ENCODE assay signal across 1 cellular context in the genomic region with DNA sequence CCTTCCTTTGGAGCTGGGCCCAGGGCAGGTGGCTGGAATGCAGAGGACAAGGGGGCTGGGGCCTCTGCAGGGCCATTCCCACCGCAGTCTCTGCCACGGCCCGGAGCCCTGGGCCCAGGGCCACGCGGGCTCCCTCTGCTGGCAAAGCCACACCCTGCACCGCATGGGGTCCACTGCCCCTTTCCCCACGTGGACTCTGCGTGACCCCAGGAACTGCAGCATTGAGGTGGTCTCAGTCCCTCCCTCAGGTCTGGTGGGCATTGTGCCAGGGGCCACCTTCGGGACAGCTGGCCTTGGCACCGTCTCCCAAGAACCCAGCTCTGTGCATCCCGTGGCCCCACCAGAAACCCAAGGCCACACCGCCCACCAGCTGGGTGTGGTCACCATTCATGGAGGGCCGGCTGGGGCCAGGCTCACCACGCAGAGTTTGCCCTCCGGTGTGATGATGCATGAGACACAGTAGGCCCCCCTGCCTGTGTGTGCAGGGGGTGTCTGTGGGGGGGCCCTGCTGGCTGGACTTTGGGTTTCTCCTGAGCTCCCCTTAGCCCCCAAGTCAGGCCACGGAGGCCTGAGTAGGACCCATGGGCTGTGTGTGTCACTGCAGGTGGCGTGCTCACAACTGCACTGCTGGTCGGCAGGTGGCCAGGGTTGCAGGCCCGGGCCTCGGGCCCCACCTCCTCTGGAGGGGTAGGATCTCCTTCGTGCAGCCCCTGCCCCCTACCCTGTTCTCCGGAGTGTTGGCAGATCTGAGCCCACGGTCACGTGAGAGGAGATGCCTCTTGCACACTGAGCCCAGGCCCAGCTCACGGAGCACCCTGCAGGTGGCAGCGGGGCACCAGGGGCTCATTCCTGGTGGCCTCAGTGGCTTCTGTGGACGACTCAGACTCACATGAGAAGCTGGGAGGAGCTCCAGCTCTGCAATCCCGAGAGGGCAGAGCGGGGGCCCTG.
TF ChIP-seq lines count a peak whose summit lies in the region.

No MANE protein-coding gene starts in this region.

TF ChIP-seq in HepG2, 621 proteins besides CTCF, POLR2A, EP300 and RAD21 (continued from another document and continues in another):
- TF ChIP-seq ZNF318 (CRISPR knock-in tag; IDR thresholded peaks at IDR 0.05) (peak; percentile 94), ZFP36 (IDR thresholded peaks at IDR 0.05; ENCODE audit: borderline replicate concordance, low read depth, low read length, partially characterized antibody) (no peak), SAP130 (CRISPR knock-in tag; IDR thresholded peaks at IDR 0.05; ENCODE audit: low read depth) (peak; percentile 66), NCOA1 (CRISPR knock-in tag; IDR thresholded peaks at IDR 0.05) (peak; percentile 42; the same call in 1 of the 2 replicates), REXO4 (CRISPR knock-in tag; IDR thresholded peaks at IDR 0.05; ENCODE audit: borderline replicate concordance) (no peak), AGO2 (optimal IDR thresholded peaks at IDR 0.05; ENCODE audit: low read depth, low read length) (peak; percentile 99), ZNF143 (CRISPR knock-in tag; IDR thresholded peaks at IDR 0.05) (peak; percentile 18; the same call in 1 of the 2 replicates), SSRP1 (CRISPR knock-in tag; IDR thresholded peaks at IDR 0.05) (no peak), ZMAT3 (CRISPR knock-in tag; conservative IDR thresholded peaks at IDR 0.05) (0 out of 2 replicates have a peak, but pooled peaks have one; percentile 45), RNF2 (conservative IDR thresholded peaks at IDR 0.05; ENCODE audit: low read depth) (no peak), ZNF543 (CRISPR knock-in tag; IDR thresholded peaks at IDR 0.05) (0 out of 2 replicates have a peak, but pooled peaks have one; percentile 24), ZNF333 (CRISPR knock-in tag; IDR thresholded peaks at IDR 0.05; ENCODE audit: borderline replicate concordance) (no peak), TFAP4 (IDR thresholded peaks at IDR 0.05; ENCODE audit: borderline replicate concordance, low read depth) (peak; percentile 67; the same call in 1 of the 2 replicates), FOXO1 (CRISPR knock-in tag; IDR thresholded peaks at IDR 0.05) (no peak), FOXK1 (CRISPR knock-in tag; IDR thresholded peaks at IDR 0.05; ENCODE audit: borderline replicate concordance, low read depth) (no peak), ZNF230 (CRISPR knock-in tag; IDR thresholded peaks at IDR 0.05) (peak; percentile 68; the same call in 1 of the 2 replicates), TEAD3 (CRISPR knock-in tag; optimal IDR thresholded peaks at IDR 0.05; ENCODE audit: borderline replicate concordance) (peak; percentile 80), ATF1 (CRISPR knock-in tag; IDR thresholded peaks at IDR 0.05) (no peak), RAD51 (IDR thresholded peaks at IDR 0.05; ENCODE audit: borderline replicate concordance) (no peak), MYNN (CRISPR knock-in tag; IDR thresholded peaks at IDR 0.05; ENCODE audit: low read depth) (no peak), FOXC1 (CRISPR knock-in tag; IDR thresholded peaks at IDR 0.05; ENCODE audit: borderline replicate concordance) (peak; percentile 55), MAF1 (CRISPR knock-in tag; IDR thresholded peaks at IDR 0.05; ENCODE audit: borderline replicate concordance) (0 out of 2 replicates have a peak, but pooled peaks have one; percentile 34)
- TF ChIP-seq, protein P1, sequence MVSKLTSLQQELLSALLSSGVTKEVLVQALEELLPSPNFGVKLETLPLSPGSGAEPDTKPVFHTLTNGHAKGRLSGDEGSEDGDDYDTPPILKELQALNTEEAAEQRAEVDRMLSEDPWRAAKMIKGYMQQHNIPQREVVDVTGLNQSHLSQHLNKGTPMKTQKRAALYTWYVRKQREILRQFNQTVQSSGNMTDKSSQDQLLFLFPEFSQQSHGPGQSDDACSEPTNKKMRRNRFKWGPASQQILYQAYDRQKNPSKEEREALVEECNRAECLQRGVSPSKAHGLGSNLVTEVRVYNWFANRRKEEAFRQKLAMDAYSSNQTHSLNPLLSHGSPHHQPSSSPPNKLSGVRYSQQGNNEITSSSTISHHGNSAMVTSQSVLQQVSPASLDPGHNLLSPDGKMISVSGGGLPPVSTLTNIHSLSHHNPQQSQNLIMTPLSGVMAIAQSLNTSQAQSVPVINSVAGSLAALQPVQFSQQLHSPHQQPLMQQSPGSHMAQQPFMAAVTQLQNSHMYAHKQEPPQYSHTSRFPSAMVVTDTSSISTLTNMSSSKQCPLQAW (CRISPR knock-in tag; IDR thresholded peaks at IDR 0.05), result peak; percentile 77
- TF ChIP-seq, protein P2, sequence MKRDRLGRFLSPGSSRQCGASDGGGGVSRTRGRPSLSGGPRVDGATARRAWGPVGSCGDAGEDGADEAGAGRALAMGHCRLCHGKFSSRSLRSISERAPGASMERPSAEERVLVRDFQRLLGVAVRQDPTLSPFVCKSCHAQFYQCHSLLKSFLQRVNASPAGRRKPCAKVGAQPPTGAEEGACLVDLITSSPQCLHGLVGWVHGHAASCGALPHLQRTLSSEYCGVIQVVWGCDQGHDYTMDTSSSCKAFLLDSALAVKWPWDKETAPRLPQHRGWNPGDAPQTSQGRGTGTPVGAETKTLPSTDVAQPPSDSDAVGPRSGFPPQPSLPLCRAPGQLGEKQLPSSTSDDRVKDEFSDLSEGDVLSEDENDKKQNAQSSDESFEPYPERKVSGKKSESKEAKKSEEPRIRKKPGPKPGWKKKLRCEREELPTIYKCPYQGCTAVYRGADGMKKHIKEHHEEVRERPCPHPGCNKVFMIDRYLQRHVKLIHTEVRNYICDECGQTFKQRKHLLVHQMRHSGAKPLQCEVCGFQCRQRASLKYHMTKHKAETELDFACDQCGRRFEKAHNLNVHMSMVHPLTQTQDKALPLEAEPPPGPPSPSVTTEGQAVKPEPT (CRISPR knock-in tag; IDR thresholded peaks at IDR 0.05; ENCODE audit: low read depth), result peak; percentile 70; the same call in 1 of the 2 replicates
- TF ChIP-seq, protein P3, sequence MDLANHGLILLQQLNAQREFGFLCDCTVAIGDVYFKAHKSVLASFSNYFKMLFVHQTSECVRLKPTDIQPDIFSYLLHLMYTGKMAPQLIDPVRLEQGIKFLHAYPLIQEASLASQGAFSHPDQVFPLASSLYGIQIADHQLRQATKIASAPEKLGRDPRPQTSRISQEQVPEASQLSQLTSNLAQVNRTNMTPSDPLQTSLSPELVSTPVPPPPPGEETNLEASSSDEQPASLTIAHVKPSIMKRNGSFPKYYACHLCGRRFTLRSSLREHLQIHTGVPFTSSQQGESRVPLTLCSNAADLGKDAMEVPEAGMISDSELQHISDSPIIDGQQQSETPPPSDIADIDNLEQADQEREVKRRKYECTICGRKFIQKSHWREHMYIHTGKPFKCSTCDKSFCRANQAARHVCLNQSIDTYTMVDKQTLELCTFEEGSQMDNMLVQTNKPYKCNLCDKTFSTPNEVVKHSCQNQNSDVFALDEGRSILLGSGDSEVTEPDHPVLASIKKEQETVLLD (CRISPR knock-in tag; IDR thresholded peaks at IDR 0.05; ENCODE audit: low read depth), result no peak
- TF ChIP-seq, protein P4, sequence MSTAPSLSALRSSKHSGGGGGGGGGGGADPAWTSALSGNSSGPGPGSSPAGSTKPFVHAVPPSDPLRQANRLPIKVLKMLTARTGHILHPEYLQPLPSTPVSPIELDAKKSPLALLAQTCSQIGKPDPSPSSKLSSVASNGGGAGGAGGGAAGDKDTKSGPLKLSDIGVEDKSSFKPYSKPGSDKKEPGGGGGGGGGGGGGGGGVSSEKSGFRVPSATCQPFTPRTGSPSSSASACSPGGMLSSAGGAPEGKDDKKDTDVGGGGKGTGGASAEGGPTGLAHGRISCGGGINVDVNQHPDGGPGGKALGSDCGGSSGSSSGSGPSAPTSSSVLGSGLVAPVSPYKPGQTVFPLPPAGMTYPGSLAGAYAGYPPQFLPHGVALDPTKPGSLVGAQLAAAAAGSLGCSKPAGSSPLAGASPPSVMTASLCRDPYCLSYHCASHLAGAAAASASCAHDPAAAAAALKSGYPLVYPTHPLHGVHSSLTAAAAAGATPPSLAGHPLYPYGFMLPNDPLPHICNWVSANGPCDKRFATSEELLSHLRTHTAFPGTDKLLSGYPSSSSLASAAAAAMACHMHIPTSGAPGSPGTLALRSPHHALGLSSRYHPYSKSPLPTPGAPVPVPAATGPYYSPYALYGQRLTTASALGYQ (CRISPR knock-in tag; IDR thresholded peaks at IDR 0.05), result no peak
- TF ChIP-seq, protein P5, sequence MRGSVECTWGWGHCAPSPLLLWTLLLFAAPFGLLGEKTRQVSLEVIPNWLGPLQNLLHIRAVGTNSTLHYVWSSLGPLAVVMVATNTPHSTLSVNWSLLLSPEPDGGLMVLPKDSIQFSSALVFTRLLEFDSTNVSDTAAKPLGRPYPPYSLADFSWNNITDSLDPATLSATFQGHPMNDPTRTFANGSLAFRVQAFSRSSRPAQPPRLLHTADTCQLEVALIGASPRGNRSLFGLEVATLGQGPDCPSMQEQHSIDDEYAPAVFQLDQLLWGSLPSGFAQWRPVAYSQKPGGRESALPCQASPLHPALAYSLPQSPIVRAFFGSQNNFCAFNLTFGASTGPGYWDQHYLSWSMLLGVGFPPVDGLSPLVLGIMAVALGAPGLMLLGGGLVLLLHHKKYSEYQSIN (CRISPR knock-in tag; IDR thresholded peaks at IDR 0.05; ENCODE audit: borderline replicate concordance), result no peak
- TF ChIP-seq, protein P6, sequence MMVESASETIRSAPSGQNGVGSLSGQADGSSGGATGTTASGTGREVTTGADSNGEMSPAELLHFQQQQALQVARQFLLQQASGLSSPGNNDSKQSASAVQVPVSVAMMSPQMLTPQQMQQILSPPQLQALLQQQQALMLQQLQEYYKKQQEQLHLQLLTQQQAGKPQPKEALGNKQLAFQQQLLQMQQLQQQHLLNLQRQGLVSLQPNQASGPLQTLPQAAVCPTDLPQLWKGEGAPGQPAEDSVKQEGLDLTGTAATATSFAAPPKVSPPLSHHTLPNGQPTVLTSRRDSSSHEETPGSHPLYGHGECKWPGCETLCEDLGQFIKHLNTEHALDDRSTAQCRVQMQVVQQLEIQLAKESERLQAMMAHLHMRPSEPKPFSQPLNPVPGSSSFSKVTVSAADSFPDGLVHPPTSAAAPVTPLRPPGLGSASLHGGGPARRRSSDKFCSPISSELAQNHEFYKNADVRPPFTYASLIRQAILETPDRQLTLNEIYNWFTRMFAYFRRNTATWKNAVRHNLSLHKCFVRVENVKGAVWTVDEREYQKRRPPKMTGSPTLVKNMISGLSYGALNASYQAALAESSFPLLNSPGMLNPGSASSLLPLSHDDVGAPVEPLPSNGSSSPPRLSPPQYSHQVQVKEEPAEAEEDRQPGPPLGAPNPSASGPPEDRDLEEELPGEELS (CRISPR knock-in tag; IDR thresholded peaks at IDR 0.05), result no peak
